ENCODE assay signal across 8 cellular contexts in genomic region chr14:106518054-106518943, GRCh38.
A peak's percentile ranks its signal among the peaks of the same experiment; 100 is the strongest.
DNase-seq lines count a peak whose midpoint lies in the region; ATAC-seq and TF ChIP-seq lines count a peak whose summit lies in the region.

No MANE protein-coding gene starts in this region.

- no peaks in the 10 kb centered on the region for H3K36me3 Mint-ChIP-seq in stimulated activated effector memory CD8-positive, alpha-beta T cell treated with anti-CD3 and anti-CD28 coated beads, Interleukin-12 subunit alpha, Interleukin-12 subunit beta, amount 100 ng/mL, for 72 hours

- no peak overlapping the region for H3K4me3 Mint-ChIP-seq in stimulated activated effector memory CD8-positive, alpha-beta T cell treated with anti-CD3 and anti-CD28 coated beads, Interleukin-12 subunit alpha, Interleukin-12 subunit beta, amount 100 ng/mL, for 72 hours

- 36 to 53% (median 47%) methylated on average over 4 to 11 of the region's 11 CpGs for WGBS in heart left ventricle, 4 donors

- H3K4me1 ChIP-seq in heart left ventricle: peaks cover 0 to 6% (median 0%) of the 10 kb centered on the region in 12 donors

- intact Hi-C loops in heart left ventricle (cut with DNase I): loop anchor here in 1 of 10 donors (10.0 kb wide), 1 partner anchor 83 kb away; no protein-coding TSS in a partner anchor

- no peaks in the 10 kb centered on the region for H3K9me3 Mint-ChIP-seq in stimulated activated effector memory CD8-positive, alpha-beta T cell treated with anti-CD3 and anti-CD28 coated beads, Interleukin-12 subunit alpha, Interleukin-12 subunit beta, amount 100 ng/mL, for 72 hours

- no peaks in the 10 kb centered on the region for H3K9me3 ChIP-seq in heart left ventricle

- H3K27ac ChIP-seq in heart left ventricle: no peak overlapping the region

- H3K36me3 ChIP-seq in heart left ventricle: no peaks in the 10 kb centered on the region

- peaks cover 0 to 20% (median under 1%) of the 10 kb centered on the region in 9 donors for H3K27me3 ChIP-seq in heart left ventricle

- no peak for ATAC-seq in heart left ventricle
- peak; percentile 75 for ATAC-seq in stimulated activated effector memory CD8-positive, alpha-beta T cell treated with anti-CD3 and anti-CD28 coated beads, Interleukin-12 subunit alpha, Interleukin-12 subunit beta, amount 100 ng/mL, for 72 hours

- H3K4me1 Mint-ChIP-seq in stimulated activated effector memory CD8-positive, alpha-beta T cell treated with anti-CD3 and anti-CD28 coated beads, Interleukin-12 subunit alpha, Interleukin-12 subunit beta, amount 100 ng/mL, for 72 hours: peaks cover 12% of the 10 kb centered on the region

- no peak overlapping the region for H3K27ac Mint-ChIP-seq in stimulated activated effector memory CD8-positive, alpha-beta T cell treated with anti-CD3 and anti-CD28 coated beads, Interleukin-12 subunit alpha, Interleukin-12 subunit beta, amount 100 ng/mL, for 72 hours

- H3K4me3 ChIP-seq in heart left ventricle: no peak overlapping the region

- TF ChIP-seq CTCF in heart left ventricle (IDR thresholded peaks at IDR 0.05): peak in 3 of 12 donors; percentile 24 to 52 (median 28)

- DNase-seq in NCI-H748 (lab: John Stamatoyannopoulos, UW; ENCODE audit: unreplicated experiment) (peak; percentile 47), NCI-H748 treated with DMSO at 0.1 percent for 48 hours (lab: John Stamatoyannopoulos, UW) (no peak), heart left ventricle (peak in 3 of 5 donors; percentile 31 to 72 (median 34)), 8988T (no peak), NCI-H2196 treated with DMSO at 0.1 percent for 48 hours (lab: John Stamatoyannopoulos, UW; ENCODE audit: unreplicated experiment) (no peak), COLO829 (ENCODE audit: low spot score) (no peak)
- peak; percentile 54 for DNase-seq in activated CD4-positive, CD25-positive, alpha-beta regulatory T cell treated with anti-CD3 and anti-CD28 coated beads, Interleukin-2, amount 50 U/mL, for 16 hours (ENCODE audit: low read depth, low spot score)
- peak; percentile 70 to 90 for DNase-seq in stimulated activated effector memory CD8-positive, alpha-beta T cell treated with anti-CD3 and anti-CD28 coated beads, Interleukin-12 subunit alpha, Interleukin-12 subunit beta, amount 100 ng/mL, for 72 hours (ENCODE audit: low spot score in 2 of 2)

- no peak for TF ChIP-seq POLR2A in heart left ventricle (IDR thresholded peaks at IDR 0.05)

Comparison
In these comparisons a context has a peak if more than half of its experiments do, and no peak if none do; other contexts are left out.
1. DNase-seq: peak in NCI-H748 (single experiment), activated CD4-positive, CD25-positive, alpha-beta regulatory T cell treated with anti-CD3 and anti-CD28 coated beads, Interleukin-2, amount 50 U/mL, for 16 hours (single experiment), heart left ventricle (3 of 5) and stimulated activated effector memory CD8-positive, alpha-beta T cell treated with anti-CD3 and anti-CD28 coated beads, Interleukin-12 subunit alpha, Interleukin-12 subunit beta, amount 100 ng/mL, for 72 hours (2 of 2); none in NCI-H748 treated with DMSO at 0.1 percent for 48 hours (single experiment), 8988T (single experiment), NCI-H2196 treated with DMSO at 0.1 percent for 48 hours (single experiment) and COLO829 (single experiment).